In the genomic region with DNA sequence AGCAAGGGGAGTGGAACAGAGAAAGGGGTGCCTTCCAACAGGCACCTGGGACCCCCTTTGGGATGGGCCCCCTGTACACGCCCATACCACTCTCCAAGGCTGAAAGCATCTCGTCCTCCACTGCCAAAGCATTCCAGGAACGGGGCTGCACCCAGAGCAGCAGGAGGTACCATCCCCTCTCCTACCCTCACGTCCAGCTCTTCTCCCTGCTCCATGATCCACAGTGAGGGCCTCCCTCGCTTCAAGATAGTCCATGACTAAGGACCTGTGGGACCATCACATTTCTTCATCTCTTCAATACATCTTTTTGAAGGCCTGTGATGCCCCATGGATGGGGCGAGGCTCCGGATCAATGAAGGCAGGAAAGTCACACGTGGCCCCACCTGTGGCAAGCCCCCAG, we compare ENCODE assay signal across 1 cellular context.
TF ChIP-seq lines count a peak whose summit lies in the region.

No MANE protein-coding gene starts in this region.

TF ChIP-seq in HCT116, 20 proteins besides CTCF, POLR2A, EP300 and RAD21 (continued from another document):
- TF ChIP-seq JUND (IDR thresholded peaks at IDR 0.05) (no peak), CBX3 (IDR thresholded peaks at IDR 0.05; ENCODE audit: low read depth) (no peak), FOSL1 (IDR thresholded peaks at IDR 0.05; ENCODE audit: low read depth) (no peak), SIN3A (IDR thresholded peaks at IDR 0.05; ENCODE audit: low read depth) (no peak), ATF3 (IDR thresholded peaks at IDR 0.05) (no peak), POLR2AphosphoS5 (IDR thresholded peaks at IDR 0.05; ENCODE audit: low read depth, low read length) (no peak), EGR1 (IDR thresholded peaks at IDR 0.05; ENCODE audit: low read depth) (no peak), ZNF274 (IDR thresholded peaks at IDR 0.05; ENCODE audit: low read depth, low read length) (no peak), ZFX (IDR thresholded peaks at IDR 0.05) (no peak), EZH2 (IDR thresholded peaks at IDR 0.05) (no peak)
- TF ChIP-seq, protein P1, sequence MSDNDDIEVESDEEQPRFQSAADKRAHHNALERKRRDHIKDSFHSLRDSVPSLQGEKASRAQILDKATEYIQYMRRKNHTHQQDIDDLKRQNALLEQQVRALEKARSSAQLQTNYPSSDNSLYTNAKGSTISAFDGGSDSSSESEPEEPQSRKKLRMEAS (IDR thresholded peaks at IDR 0.05): no peak
